In the genomic region with DNA sequence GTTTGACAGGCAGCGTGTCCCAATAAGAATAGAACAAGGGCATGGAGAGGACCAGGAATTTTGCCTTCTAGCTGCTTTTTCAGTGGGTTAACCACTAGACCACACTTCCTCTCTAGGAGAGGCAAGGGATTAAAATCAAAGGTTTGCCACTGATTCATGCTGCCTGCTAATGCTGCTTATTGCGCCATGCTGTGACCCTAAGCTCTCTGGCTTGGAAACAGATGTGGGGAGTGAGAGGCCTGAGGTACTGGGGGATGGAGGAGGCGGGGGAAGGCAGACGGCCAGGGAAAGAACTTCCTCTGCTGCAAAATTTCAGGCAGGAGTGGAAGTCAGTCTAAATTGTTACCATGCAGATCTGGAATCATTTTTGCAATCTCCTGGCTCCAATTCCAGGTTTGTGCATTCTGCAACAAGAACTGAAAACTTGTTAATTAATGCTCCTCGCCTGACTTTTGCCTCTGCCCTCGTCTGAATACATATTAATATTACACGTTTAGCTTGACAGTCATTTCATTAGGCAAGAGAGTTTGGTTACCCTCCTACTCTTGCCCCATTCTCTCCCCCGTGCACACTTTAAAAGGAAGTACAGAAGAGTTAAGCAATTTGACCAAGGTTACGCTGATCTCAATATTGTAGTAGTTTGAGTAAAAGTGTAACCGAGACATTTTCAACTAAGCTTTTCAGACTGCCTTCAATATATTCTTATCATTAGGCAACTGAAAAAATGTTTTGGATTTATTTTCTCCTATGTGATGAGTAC, we compare ENCODE assay signal across 9 cellular contexts.
DNase-seq lines count a peak whose midpoint lies in the region; ATAC-seq, FAIRE-seq and TF ChIP-seq lines count a peak whose summit lies in the region.
"Had no signal": no experiment of that assay in that cellular context is flagged by ENCODE, and none has a peak within 500 bp of the region (broad histone marks: within the 10 kb centered on the region; RNA-seq: fewer than 3 reads in every experiment).

No MANE protein-coding gene starts in this region.

- TF ChIP-seq CTCF in astrocyte of the cerebellum (IDR thresholded peaks at IDR 0.05; ENCODE audit: low read depth, low read length, missing control alignments) (no peak), kidney (IDR thresholded peaks at IDR 0.05; ENCODE audit: borderline replicate concordance, extremely low read depth, insufficient read depth) (no peak), stomach (IDR thresholded peaks at IDR 0.05) (no peak)

- ATAC-seq in GM19463 (IDR thresholded peaks at IDR 0.05; ENCODE audit: unreplicated experiment) = peak; percentile 60

- H3K4me1 ChIP-seq in kidney (ENCODE audit: control insufficient read depth in 1 of 2, insufficient read depth in 1 of 2, low read depth in 1 of 2, low read length in 2 of 2) (peaks cover 0 to 3% of the 10 kb centered on the region in 2 donors), stomach (peaks cover 0 to 45% (median 26%) of the 10 kb centered on the region in 4 donors)

- peak; percentile 86 for DNase-seq in KBM-7
- peak; percentile 94 for DNase-seq in astrocyte of the cerebellum (ENCODE audit: low read depth)
- DNase-seq in kidney = peak; percentile 93
- peak; percentile 49 for DNase-seq in stomach
- no peak for DNase-seq in iPS-NIHi7 (ENCODE audit: extremely low spot score)
- no peak for DNase-seq in NCI-H2227 treated with DMSO at 0.1 percent for 48 hours (lab: John Stamatoyannopoulos, UW)
- no peak for DNase-seq in NCI-H1048 (lab: John Stamatoyannopoulos, UW)

- H3K9ac ChIP-seq in kidney (ENCODE audit: low read length in 2 of 2) = peak overlapping the region in 1 of 2 donors; percentile 22

- H3K27ac ChIP-seq in kidney (ENCODE audit: low read depth in 2 of 2, low read length in 2 of 2) (peak overlapping the region; percentile 68 to 76), stomach (peak overlapping the region in 4 of 5 donors; percentile 78 to 88 (median 87))
- H3K27ac ChIP-seq: VCaP had no signal

- intact Hi-C loops in kidney (cut with DNase I) = no loop called here
- intact Hi-C loops in stomach (cut with DNase I; ENCODE audit: low total_unique reads) = no loop called here

- no peaks in the 10 kb centered on the region for H3K36me3 ChIP-seq in kidney (ENCODE audit: control insufficient read depth in 1 of 2, insufficient read depth in 2 of 2, low read length in 2 of 2)
- H3K36me3 ChIP-seq in stomach = no peaks in the 10 kb centered on the region

- H3K4me3 ChIP-seq in astrocyte of the cerebellum (ENCODE audit: low read depth, low read length) (no peak overlapping the region), kidney (ENCODE audit: low read length in 2 of 2) (no peak overlapping the region), stomach (no peak overlapping the region)

- FAIRE-seq in kidney (lab: Jason Lieb, UNC) = no peak

- TF ChIP-seq POLR2A in stomach (IDR thresholded peaks at IDR 0.05) = no peak

- in situ Hi-C loops in KBM-7 (cut with MboI; ENCODE audit: low pct_unique_long_range_greater_than_20kb, low sequenced_read_pairs) = no loop called here
- in situ Hi-C loops in astrocyte of the cerebellum (cut with HindIII; ENCODE audit: low sequenced_read_pairs) = no loop called here

- TF ChIP-seq EP300 in stomach (IDR thresholded peaks at IDR 0.05) = no peak

- H3K9me3 ChIP-seq in kidney (ENCODE audit: control insufficient read depth in 1 of 2, low read length in 2 of 2) (no peaks in the 10 kb centered on the region), stomach (no peaks in the 10 kb centered on the region)

- 46 to 72% (median 51%) methylated on average over 9 to 10 of the region's 10 CpGs for WGBS in stomach, 5 donors

- H3K27me3 ChIP-seq in stomach = no peaks in the 10 kb centered on the region

Comparison
In these comparisons a context has a peak if more than half of its experiments do, and no peak if none do; other contexts are left out.
1. DNase-seq: peak in KBM-7 (single experiment), astrocyte of the cerebellum (single experiment), kidney (single experiment) and stomach (single experiment); none in iPS-NIHi7 (single experiment), NCI-H2227 treated with DMSO at 0.1 percent for 48 hours (single experiment) and NCI-H1048 (single experiment).